Comparison of ENCODE assay signal across 8 cellular contexts in the genomic region with DNA sequence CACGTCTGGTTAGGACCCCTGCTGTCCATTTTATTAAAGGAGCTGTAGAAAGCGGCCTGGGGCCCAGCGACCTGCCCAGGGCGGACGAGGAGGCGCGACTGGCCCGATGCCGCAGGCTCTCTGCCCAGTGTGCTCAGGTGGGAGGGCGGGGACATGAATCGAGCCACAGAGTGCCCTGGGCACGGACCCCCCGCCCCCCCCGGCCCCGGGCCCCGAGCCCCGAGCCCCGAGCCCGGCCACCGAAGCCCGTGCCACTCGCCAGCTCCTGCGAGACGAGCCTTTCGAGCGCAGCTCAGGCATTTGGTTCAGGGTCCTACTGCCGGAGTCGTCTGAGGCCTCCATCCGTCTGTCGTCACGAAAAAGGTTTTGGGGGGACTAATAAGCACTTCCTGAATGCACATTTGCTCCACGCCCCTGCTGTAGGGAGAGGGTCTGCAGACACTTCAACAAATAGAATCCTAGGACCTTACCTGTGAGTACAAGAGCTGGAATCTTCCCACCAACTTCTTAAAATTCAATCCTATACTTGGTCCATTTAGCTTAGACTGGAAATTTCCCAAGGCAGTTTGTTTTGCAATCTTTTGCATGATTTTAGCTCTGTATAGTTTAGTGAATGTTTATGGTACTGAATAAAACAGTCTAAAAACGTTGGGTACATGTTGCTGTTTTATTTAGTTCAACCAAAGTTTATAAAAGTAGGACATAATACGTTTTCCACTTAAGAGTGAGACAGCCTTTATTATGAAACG. TPM values are rescaled to one million over a fixed set of nuclear protein-coding genes. Genes with fewer than 3 reads are reported as not detected.
DNase-seq lines count a peak whose midpoint lies in the region; ATAC-seq and TF ChIP-seq lines count a peak whose summit lies in the region.

No MANE protein-coding gene starts in this region.

- no peaks in the 10 kb centered on the region for H3K27me3 Mint-ChIP-seq in activated CD4-positive, alpha-beta T cell treated with anti-CD3 and anti-CD28 coated beads for 36 hours
- H3K27me3 Mint-ChIP-seq in type B pancreatic cell: no peaks in the 10 kb centered on the region

- peak; percentile 53 for DNase-seq in activated CD4-positive, alpha-beta T cell treated with anti-CD3 and anti-CD28 coated beads for 36 hours
- no peak for DNase-seq in activated CD4-positive, alpha-beta T cell treated with anti-CD3 and anti-CD28 coated beads for 1 hour
- DNase-seq in NT2/D1 (ENCODE audit: low read depth, low spot score) (no peak), caudate nucleus (lab: John Stamatoyannopoulos, UW) (peak in 8 of 61 donors; percentile 16 to 65 (median 44)), lung (ENCODE audit: low spot score) (no peak), type B pancreatic cell (ENCODE audit: extremely low spot score, unreplicated experiment) (no peak), CD1c-positive myeloid dendritic cell (ENCODE audit: extremely low spot score) (no peak)

- H3K9me3 ChIP-seq in NT2/D1 (ENCODE audit: insufficient read depth, low read length): no peaks in the 10 kb centered on the region
- H3K9me3 ChIP-seq in lung (ENCODE audit: control insufficient read depth in 2 of 2, insufficient read depth in 1 of 2, low read length in 1 of 2): no peaks in the 10 kb centered on the region

- H3K4me3 Mint-ChIP-seq in activated CD4-positive, alpha-beta T cell treated with anti-CD3 and anti-CD28 coated beads for 36 hours: peak overlapping the region; percentile 97
- peak overlapping the region; percentile 98 for H3K4me3 Mint-ChIP-seq in type B pancreatic cell

- H3K4me3 ChIP-seq in NT2/D1 (ENCODE audit: insufficient read length, low read depth): peak overlapping the region; percentile 80
- peak overlapping the region; percentile 49 for H3K4me3 ChIP-seq in lung

- H3K36me3 Mint-ChIP-seq in activated CD4-positive, alpha-beta T cell treated with anti-CD3 and anti-CD28 coated beads for 36 hours (ENCODE audit: low read depth): peaks cover 10% of the 10 kb centered on the region
- peaks cover 4% of the 10 kb centered on the region for H3K36me3 Mint-ChIP-seq in type B pancreatic cell

- H3K4me1 ChIP-seq in NT2/D1 (ENCODE audit: insufficient read depth, insufficient read length) (peaks cover 3% of the 10 kb centered on the region), lung (ENCODE audit: control insufficient read depth in 2 of 2, insufficient read depth in 2 of 2, low read length in 2 of 2) (no peaks in the 10 kb centered on the region)

- H3K9ac ChIP-seq in NT2/D1 (ENCODE audit: insufficient read length, low read depth): peak overlapping the region; percentile 89

- no peaks in the 10 kb centered on the region for H3K9me3 Mint-ChIP-seq in activated CD4-positive, alpha-beta T cell treated with anti-CD3 and anti-CD28 coated beads for 36 hours (ENCODE audit: low read depth)
- no peaks in the 10 kb centered on the region for H3K9me3 Mint-ChIP-seq in type B pancreatic cell

- H3K27me3 ChIP-seq in NT2/D1 (ENCODE audit: insufficient read depth, insufficient read length): no peaks in the 10 kb centered on the region
- H3K27me3 ChIP-seq in lung (ENCODE audit: control insufficient read depth, insufficient read depth): no peaks in the 10 kb centered on the region

- ATAC-seq in activated CD4-positive, alpha-beta T cell treated with anti-CD3 and anti-CD28 coated beads for 36 hours: peak; percentile 4
- peak; percentile 21 for ATAC-seq in HG02870 (IDR thresholded peaks at IDR 0.05; ENCODE audit: unreplicated experiment)
- peak; percentile 57 for ATAC-seq in lung (ENCODE audit: insufficient read depth, low FRiP score)

- peaks cover 46% of the 10 kb centered on the region for H3K4me1 Mint-ChIP-seq in activated CD4-positive, alpha-beta T cell treated with anti-CD3 and anti-CD28 coated beads for 36 hours
- peaks cover 44% of the 10 kb centered on the region for H3K4me1 Mint-ChIP-seq in type B pancreatic cell (ENCODE audit: unreplicated experiment)

- intact Hi-C loops in activated CD4-positive, alpha-beta T cell treated with anti-CD3 and anti-CD28 coated beads for 36 hours (cut with DNase I, micrococcal nuclease): loop anchor here (5.0 to 10.0 kb wide), 7 partner anchors 134 to 891 kb away; a partner anchor contains a TSS

- H3K27ac ChIP-seq in caudate nucleus (ENCODE audit: low read depth, low read length) (peak overlapping the region; percentile 97), lung (ENCODE audit: low read depth in 1 of 2, low read length in 1 of 2) (peak overlapping the region; percentile 98 to 99)

- H3K36me3 ChIP-seq in NT2/D1 (ENCODE audit: insufficient read depth, insufficient read length, low read length): peaks cover 2% of the 10 kb centered on the region
- H3K36me3 ChIP-seq in lung (ENCODE audit: control insufficient read depth in 2 of 2, insufficient read depth in 2 of 2, low read length in 2 of 2): no peaks in the 10 kb centered on the region

- CTCF ChIA-PET in activated CD4-positive, alpha-beta T cell treated with anti-CD3 and anti-CD28 coated beads for 36 hours (lab: Charles Lee): interaction anchor here (0.5 to 1.8 kb wide), 9 partner anchors 10 to 1783 kb away, joined by 3 to 8 read pairs (median 4); a partner anchor contains a TSS

- WGBS in lung, 2 donors: 1 to 2% methylated on average over 28 to 35 of the region's 35 CpGs

- POLR2A ChIA-PET in activated CD4-positive, alpha-beta T cell treated with anti-CD3 and anti-CD28 coated beads for 36 hours (lab: Charles Lee): interaction anchor here (0.6 to 2.5 kb wide), 7 partner anchors 12 to 196 kb away, joined by 3 to 10 read pairs (median 3); a partner anchor contains a TSS

- no peak for TF ChIP-seq CTCF in lung (IDR thresholded peaks at IDR 0.05; ENCODE audit: control extremely low read depth, extremely low read depth)
- TF ChIP-seq CTCF in type B pancreatic cell (conservative IDR thresholded peaks at IDR 0.05): no peak

- peak overlapping the region; percentile 95 for H3K27ac Mint-ChIP-seq in activated CD4-positive, alpha-beta T cell treated with anti-CD3 and anti-CD28 coated beads for 36 hours
- H3K27ac Mint-ChIP-seq in type B pancreatic cell: peak overlapping the region; percentile 99

RNA-seq across cellular contexts. Expression of a gene that starts 0.7 kb away (rescaled TPM):
- total RNA-seq in activated CD4-positive, alpha-beta T cell treated with anti-CD3 and anti-CD28 coated beads for 36 hours: 10 to 100 TPM; 20.2 to 23.1 TPM
- total RNA-seq in lung (10 to 100 TPM; 52.8 to 56.1 TPM), type B pancreatic cell (ENCODE audit: low replicate concordance) (33.5 and 37.6 TPM in 2 replicates)
- 10 to 100 TPM; 16.8 to 29.6 TPM for polyA plus RNA-seq in lung

Comparison
In these comparisons a context has a peak if more than half of its experiments do, and no peak if none do; other contexts are left out.
1. ATAC-seq: peak in every context shown above with its lines; median percentile 57 in lung; 21 in HG02870; 4 in activated CD4-positive, alpha-beta T cell treated with anti-CD3 and anti-CD28 coated beads for 36 hours.